8 cellular contexts compared by ENCODE assay signal in the genomic region with DNA sequence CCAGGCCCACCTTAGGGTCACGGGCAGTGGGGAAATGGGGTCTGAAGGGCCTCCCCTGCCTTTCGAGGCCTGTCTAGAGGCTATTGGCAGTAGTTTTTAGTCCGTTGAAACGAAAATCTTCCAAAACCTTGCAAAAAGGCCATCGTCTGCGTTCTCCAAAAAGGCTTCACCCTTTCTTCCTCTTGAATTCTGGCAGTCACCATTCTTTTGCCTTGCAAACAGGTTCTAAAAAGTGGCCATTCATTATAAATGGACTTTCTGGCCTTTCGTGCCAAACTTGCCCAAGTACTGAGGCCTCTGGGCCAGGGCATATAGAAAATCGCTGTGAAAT. TPM values are rescaled to one million over a fixed set of nuclear protein-coding genes. Genes with fewer than 3 reads are reported as not detected.
DNase-seq lines count a peak whose midpoint lies in the region; ATAC-seq and TF ChIP-seq lines count a peak whose summit lies in the region.

No MANE protein-coding gene starts in this region.

- ATAC-seq in GM18870 (IDR thresholded peaks at IDR 0.05; ENCODE audit: unreplicated experiment): peak; percentile 12
- peak in 1 of 2 donors; percentile 11 for ATAC-seq in gastrocnemius medialis
- ATAC-seq in HG03175 (IDR thresholded peaks at IDR 0.05; ENCODE audit: unreplicated experiment): no peak

- intact Hi-C loops in PC-9 (cut with micrococcal nuclease; ENCODE audit: unreplicated experiment) (loop anchor here (5.0 kb wide), 1 partner anchor 72 kb away; a partner anchor contains a TSS), gastrocnemius medialis (cut with DNase I; ENCODE audit: low total_unique reads) (loop anchor here (5.0 kb wide), 2 partner anchors 72 to 422 kb away; a partner anchor contains a TSS)

- H3F3A ChIP-seq in PC-9 (ENCODE audit: insufficient read depth, low read depth): 0 out of 2 replicates have a peak, but pooled peaks cover 8% of the 10 kb centered on the region

- H3K79me2 ChIP-seq in PC-9 (ENCODE audit: low read depth): no peaks in the 10 kb centered on the region

- POLR2A ChIA-PET in PC-9 (lab: Charles Lee; ENCODE audit: unreplicated experiment): no interaction called here

- peak overlapping the region; percentile 53 for H3K4me2 ChIP-seq in PC-9

- CTCF ChIA-PET in PC-9 (lab: Charles Lee): no interaction called here

- no TSS peak for BruUV-seq in PC-9 (replicated peaks; lab: Mats Ljungman, UMichigan)

- no peaks in the 10 kb centered on the region for H3K9me2 ChIP-seq in PC-9 (ENCODE audit: insufficient read depth)

- no peaks in the 10 kb centered on the region for H3K36me3 ChIP-seq in PC-9 (ENCODE audit: low read depth)
- H3K36me3 ChIP-seq in gastrocnemius medialis: peaks cover 0 to 22% of the 10 kb centered on the region in 2 donors

- no peak overlapping the region for H3K27ac ChIP-seq in PC-9
- peak overlapping the region; percentile 90 to 97 (median 97) for H3K27ac ChIP-seq in gastrocnemius medialis

- peaks cover 25% of the 10 kb centered on the region for H3K27me3 ChIP-seq in PC-9 (ENCODE audit: insufficient read depth, low read depth)
- H3K27me3 ChIP-seq in gastrocnemius medialis: no peaks in the 10 kb centered on the region

- H3K9me3 ChIP-seq in PC-9 (ENCODE audit: insufficient read depth, low read depth) (no peaks in the 10 kb centered on the region), gastrocnemius medialis (no peaks in the 10 kb centered on the region)

- H3K4me3 ChIP-seq in PC-9 (no peak overlapping the region), fibroblast of pulmonary artery (replicated peaks; ENCODE audit: low read depth, low read length) (peak overlapping the region; percentile 33), gastrocnemius medialis (peak overlapping the region; percentile 44 to 90 (median 62))

- H3K4me1 ChIP-seq in PC-9 (replicated peaks; ENCODE audit: insufficient read depth) (peaks cover 9% of the 10 kb centered on the region; the same call in 1 of the 2 replicates), gastrocnemius medialis (peaks cover 12 to 14% of the 10 kb centered on the region in 2 donors)

- DNase-seq in PC-9 (no peak), fibroblast of pulmonary artery (ENCODE audit: low read depth) (no peak), gastrocnemius medialis (no peak), GDM1 (lab: John Stamatoyannopoulos, UW) (no peak), kidney tubule cell (ENCODE audit: low spot score) (no peak), ACHN (no peak)

- in situ Hi-C loops in gastrocnemius medialis (cut with MboI; ENCODE audit: low sequenced_read_pairs in 4 of 4): no loop called here
- in situ Hi-C loops in ACHN (cut with HindIII; ENCODE audit: low pct_ligation_motif_present, low pct_unique_long_range_greater_than_20kb, low sequenced_read_pairs): no loop called here

- H4K20me1 ChIP-seq in PC-9 (ENCODE audit: insufficient read depth): no peaks in the 10 kb centered on the region

- H2AFZ ChIP-seq in PC-9: no peak overlapping the region

- TF ChIP-seq POLR2A in gastrocnemius medialis (IDR thresholded peaks at IDR 0.05): no peak

- no peak for TF ChIP-seq CTCF in PC-9 (conservative IDR thresholded peaks at IDR 0.05)
- no peak for TF ChIP-seq CTCF in fibroblast of pulmonary artery (IDR thresholded peaks at IDR 0.05; ENCODE audit: low read length, missing control alignments)
- TF ChIP-seq CTCF in gastrocnemius medialis (IDR thresholded peaks at IDR 0.05 in 4 of 5, conservative IDR thresholded peaks at IDR 0.05 in 1 of 5): no peak

RNA-seq across cellular contexts. Expression of a gene that starts 0.4 kb away (rescaled TPM):
- total RNA-seq in PC-9 (2021) (4.6 and 5.6 TPM in 2 replicates), gastrocnemius medialis (10 to 100 TPM; 38.3 to 69.9 (median 55.4) TPM)
